8 cellular contexts compared by ENCODE assay signal in the genomic region with DNA sequence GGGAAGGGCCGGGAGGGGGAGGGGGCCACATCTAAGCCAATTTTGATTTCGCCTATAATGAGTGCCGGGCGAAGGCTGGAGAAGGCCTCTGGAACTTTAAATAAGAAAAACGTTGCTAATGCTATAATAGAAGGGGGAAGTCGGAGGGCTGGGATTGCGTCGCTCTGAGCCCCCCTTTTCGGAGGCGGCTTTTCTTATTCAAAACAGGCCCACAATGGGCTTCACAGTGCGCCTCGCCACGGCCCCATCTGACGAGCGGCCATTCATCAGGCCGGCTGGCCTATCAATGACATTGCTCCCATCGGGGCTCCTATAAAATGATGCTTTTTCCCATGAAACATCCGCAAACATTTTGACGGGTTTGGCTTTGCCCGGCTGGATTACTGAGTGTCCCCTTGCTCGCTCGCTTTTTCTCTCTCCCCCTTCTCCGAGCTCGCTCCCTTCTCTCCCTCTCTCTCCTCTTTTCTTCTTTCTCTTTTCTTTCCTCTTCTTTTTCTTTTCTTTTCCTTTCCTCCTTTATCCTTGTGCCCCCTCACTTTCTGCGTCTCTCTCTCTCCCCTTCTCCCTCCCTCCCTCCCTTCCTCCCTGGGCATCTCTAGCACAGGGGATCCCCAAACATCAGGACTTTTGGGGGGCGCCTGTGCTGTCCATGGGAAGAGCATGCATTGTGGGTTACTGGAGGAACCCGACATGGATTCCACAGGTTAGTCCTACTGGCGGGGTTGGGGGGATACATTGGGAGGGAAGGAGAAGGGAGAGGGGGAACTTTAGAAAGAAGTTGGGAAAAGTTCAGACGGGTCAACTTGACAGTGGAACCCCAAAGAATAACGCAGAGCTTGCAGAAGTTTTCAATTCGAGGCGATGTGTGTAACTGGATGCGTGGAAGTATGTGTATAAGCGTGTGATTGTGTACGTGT. TPM values are rescaled to one million over a fixed set of nuclear protein-coding genes. Genes with fewer than 3 reads are reported as not detected.
A peak's percentile ranks its signal among the peaks of the same experiment; 100 is the strongest.
DNase-seq lines count a peak whose midpoint lies in the region; ATAC-seq and TF ChIP-seq lines count a peak whose summit lies in the region.

A gene (plus strand): TSS at position 344 of the 917 bp plus-strand sequence. CDS start 317 bp downstream, at position 661.

- no peak within 1 kb of the TSS for H3K9ac ChIP-seq in skeletal muscle satellite cell (ENCODE audit: low read depth, low read length)

- H3K4me2 ChIP-seq in skeletal muscle satellite cell (ENCODE audit: low read length) = peak within 1 kb of the TSS; percentile 60

- intact Hi-C loops in sciatic nerve (cut with DNase I) = no loop called here

- no peaks in the 10 kb centered on the region for H3K9me3 ChIP-seq in skeletal muscle satellite cell (replicated peaks; ENCODE audit: low read length)

- peaks cover 5% of the 10 kb centered on the region for H3K4me1 ChIP-seq in skeletal muscle satellite cell (ENCODE audit: control insufficient read depth, insufficient read depth, low read length)

- peaks cover 87% of the 10 kb centered on the region for H3K27me3 ChIP-seq in skeletal muscle satellite cell (ENCODE audit: control insufficient read depth, insufficient read depth, low read length)

- H3K4me3 ChIP-seq in skeletal muscle satellite cell (ENCODE audit: low read length) = peak within 1 kb of the TSS; percentile 59

- H3K36me3 ChIP-seq in skeletal muscle satellite cell (ENCODE audit: insufficient read depth, low read length) = no peaks in the 10 kb centered on the region

- H3K4me3 Mint-ChIP-seq in WTC11 = peak within 1 kb of the TSS; percentile 79

- H3K36me3 Mint-ChIP-seq in WTC11 = no peaks in the 10 kb centered on the region

- H3K9me3 Mint-ChIP-seq in WTC11 = no peaks in the 10 kb centered on the region

- H3K27me3 Mint-ChIP-seq in WTC11 (ENCODE audit: low read depth) = peaks cover 93% of the 10 kb centered on the region

- ATAC-seq in WTC11 = peak; percentile 13
- no peak for ATAC-seq in sciatic nerve
- no peak for ATAC-seq in GM18519 (IDR thresholded peaks at IDR 0.05; ENCODE audit: low FRiP score, unreplicated experiment)

- CTCF ChIA-PET in WTC11 (lab: Charles Lee) = interaction anchor here (0.9 to 4.3 kb wide), 3 partner anchors 225 to 336 kb away, joined by 4 to 19 read pairs (median 4); a partner anchor contains a TSS

- no peak for TF ChIP-seq CTCF in WTC11 (IDR thresholded peaks at IDR 0.05)

- POLR2A ChIA-PET in WTC11 (lab: Charles Lee) = interaction anchor here (0.6 kb wide), 1 partner anchor 299 kb away, joined by 3 read pairs; no protein-coding TSS in a partner anchor

- H3K27ac Mint-ChIP-seq in WTC11 = peak within 1 kb of the TSS; percentile 83

- peaks cover 42% of the 10 kb centered on the region for H3K4me1 Mint-ChIP-seq in WTC11

- DNase-seq in DMS79 treated with DMSO at 0.1 percent for 48 hours (lab: John Stamatoyannopoulos, UW) = peak; percentile 7
- no peak for DNase-seq in DMS79 (lab: John Stamatoyannopoulos, UW)
- DNase-seq in WTC11 (ENCODE audit: low spot score) = peak; percentile 70
- DNase-seq in hippocampal formation (lab: John Stamatoyannopoulos, UW) = peak; percentile 32 to 37
- no peak for DNase-seq in activated gamma-delta T cell treated with Interleukin-2 at 50 U/mL for 16 hours
- no peak for DNase-seq in sciatic nerve (ENCODE audit: low spot score)

TF ChIP-seq in WTC11, 78 proteins besides CTCF, POLR2A, EP300 and RAD21 (continues in another document):
- TF ChIP-seq, protein P1, sequence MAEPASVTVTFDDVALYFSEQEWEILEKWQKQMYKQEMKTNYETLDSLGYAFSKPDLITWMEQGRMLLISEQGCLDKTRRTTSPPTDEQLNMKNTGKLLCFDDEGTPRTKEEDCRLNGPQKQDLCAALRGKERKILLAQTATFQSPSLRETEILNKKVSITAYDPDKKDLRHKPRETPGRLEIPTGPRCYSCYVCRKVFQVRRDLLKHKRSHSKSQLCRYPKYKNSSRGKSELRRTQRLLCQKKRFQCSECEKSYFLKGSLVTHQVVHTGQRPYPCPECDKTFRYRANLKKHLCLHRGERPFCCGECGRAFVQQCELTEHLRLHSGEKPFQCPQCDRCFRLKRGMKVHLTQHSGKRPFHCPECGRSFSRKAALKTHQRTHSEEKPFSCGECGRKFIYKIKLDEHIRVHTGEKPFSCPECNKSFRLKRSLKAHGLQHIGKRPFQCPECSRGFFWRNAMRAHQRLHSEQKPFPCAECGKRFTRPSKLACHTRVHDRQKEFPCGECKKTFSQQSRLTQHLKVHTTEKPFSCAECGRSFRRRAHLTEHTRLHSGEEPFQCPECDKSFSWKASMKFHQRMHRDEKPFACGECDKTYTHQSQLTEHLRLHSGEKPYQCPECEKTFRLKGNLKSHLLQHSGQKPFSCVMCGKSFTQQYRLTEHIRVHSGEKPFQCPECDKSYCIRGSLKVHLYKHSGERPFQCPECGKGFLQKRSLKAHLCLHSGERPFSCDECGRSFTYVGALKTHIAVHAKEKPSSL (CRISPR knock-in tag; conservative IDR thresholded peaks at IDR 0.05) = no peak
- TF ChIP-seq, protein P2, sequence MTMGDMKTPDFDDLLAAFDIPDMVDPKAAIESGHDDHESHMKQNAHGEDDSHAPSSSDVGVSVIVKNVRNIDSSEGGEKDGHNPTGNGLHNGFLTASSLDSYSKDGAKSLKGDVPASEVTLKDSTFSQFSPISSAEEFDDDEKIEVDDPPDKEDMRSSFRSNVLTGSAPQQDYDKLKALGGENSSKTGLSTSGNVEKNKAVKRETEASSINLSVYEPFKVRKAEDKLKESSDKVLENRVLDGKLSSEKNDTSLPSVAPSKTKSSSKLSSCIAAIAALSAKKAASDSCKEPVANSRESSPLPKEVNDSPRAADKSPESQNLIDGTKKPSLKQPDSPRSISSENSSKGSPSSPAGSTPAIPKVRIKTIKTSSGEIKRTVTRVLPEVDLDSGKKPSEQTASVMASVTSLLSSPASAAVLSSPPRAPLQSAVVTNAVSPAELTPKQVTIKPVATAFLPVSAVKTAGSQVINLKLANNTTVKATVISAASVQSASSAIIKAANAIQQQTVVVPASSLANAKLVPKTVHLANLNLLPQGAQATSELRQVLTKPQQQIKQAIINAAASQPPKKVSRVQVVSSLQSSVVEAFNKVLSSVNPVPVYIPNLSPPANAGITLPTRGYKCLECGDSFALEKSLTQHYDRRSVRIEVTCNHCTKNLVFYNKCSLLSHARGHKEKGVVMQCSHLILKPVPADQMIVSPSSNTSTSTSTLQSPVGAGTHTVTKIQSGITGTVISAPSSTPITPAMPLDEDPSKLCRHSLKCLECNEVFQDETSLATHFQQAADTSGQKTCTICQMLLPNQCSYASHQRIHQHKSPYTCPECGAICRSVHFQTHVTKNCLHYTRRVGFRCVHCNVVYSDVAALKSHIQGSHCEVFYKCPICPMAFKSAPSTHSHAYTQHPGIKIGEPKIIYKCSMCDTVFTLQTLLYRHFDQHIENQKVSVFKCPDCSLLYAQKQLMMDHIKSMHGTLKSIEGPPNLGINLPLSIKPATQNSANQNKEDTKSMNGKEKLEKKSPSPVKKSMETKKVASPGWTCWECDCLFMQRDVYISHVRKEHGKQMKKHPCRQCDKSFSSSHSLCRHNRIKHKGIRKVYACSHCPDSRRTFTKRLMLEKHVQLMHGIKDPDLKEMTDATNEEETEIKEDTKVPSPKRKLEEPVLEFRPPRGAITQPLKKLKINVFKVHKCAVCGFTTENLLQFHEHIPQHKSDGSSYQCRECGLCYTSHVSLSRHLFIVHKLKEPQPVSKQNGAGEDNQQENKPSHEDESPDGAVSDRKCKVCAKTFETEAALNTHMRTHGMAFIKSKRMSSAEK (CRISPR knock-in tag; IDR thresholded peaks at IDR 0.05; ENCODE audit: borderline replicate concordance) = no peak
- TF ChIP-seq ZNF317 (CRISPR knock-in tag; IDR thresholded peaks at IDR 0.05; ENCODE audit: borderline replicate concordance, low read depth) = no peak
- no peak for TF ChIP-seq RELA (CRISPR knock-in tag; IDR thresholded peaks at IDR 0.05; ENCODE audit: borderline replicate concordance)
- TF ChIP-seq, protein P3, sequence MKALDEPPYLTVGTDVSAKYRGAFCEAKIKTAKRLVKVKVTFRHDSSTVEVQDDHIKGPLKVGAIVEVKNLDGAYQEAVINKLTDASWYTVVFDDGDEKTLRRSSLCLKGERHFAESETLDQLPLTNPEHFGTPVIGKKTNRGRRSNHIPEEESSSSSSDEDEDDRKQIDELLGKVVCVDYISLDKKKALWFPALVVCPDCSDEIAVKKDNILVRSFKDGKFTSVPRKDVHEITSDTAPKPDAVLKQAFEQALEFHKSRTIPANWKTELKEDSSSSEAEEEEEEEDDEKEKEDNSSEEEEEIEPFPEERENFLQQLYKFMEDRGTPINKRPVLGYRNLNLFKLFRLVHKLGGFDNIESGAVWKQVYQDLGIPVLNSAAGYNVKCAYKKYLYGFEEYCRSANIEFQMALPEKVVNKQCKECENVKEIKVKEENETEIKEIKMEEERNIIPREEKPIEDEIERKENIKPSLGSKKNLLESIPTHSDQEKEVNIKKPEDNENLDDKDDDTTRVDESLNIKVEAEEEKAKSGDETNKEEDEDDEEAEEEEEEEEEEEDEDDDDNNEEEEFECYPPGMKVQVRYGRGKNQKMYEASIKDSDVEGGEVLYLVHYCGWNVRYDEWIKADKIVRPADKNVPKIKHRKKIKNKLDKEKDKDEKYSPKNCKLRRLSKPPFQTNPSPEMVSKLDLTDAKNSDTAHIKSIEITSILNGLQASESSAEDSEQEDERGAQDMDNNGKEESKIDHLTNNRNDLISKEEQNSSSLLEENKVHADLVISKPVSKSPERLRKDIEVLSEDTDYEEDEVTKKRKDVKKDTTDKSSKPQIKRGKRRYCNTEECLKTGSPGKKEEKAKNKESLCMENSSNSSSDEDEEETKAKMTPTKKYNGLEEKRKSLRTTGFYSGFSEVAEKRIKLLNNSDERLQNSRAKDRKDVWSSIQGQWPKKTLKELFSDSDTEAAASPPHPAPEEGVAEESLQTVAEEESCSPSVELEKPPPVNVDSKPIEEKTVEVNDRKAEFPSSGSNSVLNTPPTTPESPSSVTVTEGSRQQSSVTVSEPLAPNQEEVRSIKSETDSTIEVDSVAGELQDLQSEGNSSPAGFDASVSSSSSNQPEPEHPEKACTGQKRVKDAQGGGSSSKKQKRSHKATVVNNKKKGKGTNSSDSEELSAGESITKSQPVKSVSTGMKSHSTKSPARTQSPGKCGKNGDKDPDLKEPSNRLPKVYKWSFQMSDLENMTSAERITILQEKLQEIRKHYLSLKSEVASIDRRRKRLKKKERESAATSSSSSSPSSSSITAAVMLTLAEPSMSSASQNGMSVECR (CRISPR knock-in tag; IDR thresholded peaks at IDR 0.05; ENCODE audit: borderline replicate concordance) = 0 out of 2 replicates have a peak, but pooled peaks have one; percentile 39
- no peak for TF ChIP-seq SMAD3 (CRISPR knock-in tag; IDR thresholded peaks at IDR 0.05; ENCODE audit: borderline replicate concordance)
- TF ChIP-seq NR2C2 (CRISPR knock-in tag; IDR thresholded peaks at IDR 0.05) = no peak
- no peak for TF ChIP-seq ZNF219 (CRISPR knock-in tag; IDR thresholded peaks at IDR 0.05; ENCODE audit: borderline replicate concordance)

RNA-seq across cellular contexts. Expression of the gene that starts here (rescaled TPM):
- total RNA-seq in WTC11 (2021) = 0.14 to 0.26 TPM in 2 of 3 replicates, not detected in the other
- not detected in 2 replicates for total RNA-seq in skeletal muscle satellite cell (2012; rRNA removed)
- total RNA-seq in sciatic nerve = not detected

Comparison
In these comparisons a context has a peak if more than half of its experiments do, and no peak if none do; other contexts are left out.
1. DNase-seq: peak in DMS79 treated with DMSO at 0.1 percent for 48 hours (single experiment) and hippocampal formation (2 of 2); none in DMS79 (single experiment), activated gamma-delta T cell treated with Interleukin-2 at 50 U/mL for 16 hours (single experiment) and sciatic nerve (single experiment).
2. Peak in DNase-seq and ATAC-seq in WTC11; RNA of the gene not detected or under 1 TPM.